In the genomic region with DNA sequence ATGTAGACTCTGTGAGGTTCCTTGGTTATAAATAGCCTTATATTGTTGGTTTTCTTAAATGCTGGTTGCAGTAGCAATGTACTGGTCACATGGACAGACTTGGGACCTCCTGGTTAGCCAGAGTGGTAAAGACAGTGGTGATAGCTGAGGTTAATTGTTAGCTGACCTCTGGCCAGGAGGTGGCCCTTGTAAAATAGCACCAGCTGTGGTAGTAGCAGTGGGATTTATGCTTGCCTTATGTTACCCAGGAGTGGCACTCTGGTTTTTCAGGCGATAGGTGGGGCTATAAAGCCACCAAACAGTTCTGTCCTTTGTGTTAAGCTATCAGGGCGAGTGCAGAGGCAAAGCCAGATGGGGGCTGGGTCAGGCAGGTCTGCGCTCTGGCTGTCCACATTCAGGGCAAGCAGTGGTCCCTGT, we compare ENCODE assay signal across 16 cellular contexts.
DNase-seq lines count a peak whose midpoint lies in the region; ATAC-seq and TF ChIP-seq lines count a peak whose summit lies in the region.
"Had no signal": no experiment of that assay in that cellular context is flagged by ENCODE, and none has a peak within 500 bp of the region (broad histone marks: within the 10 kb centered on the region; RNA-seq: fewer than 3 reads in every experiment).

No MANE protein-coding gene starts in this region.

- H3K4me1 ChIP-seq in HUES6 (ENCODE audit: control insufficient read depth, insufficient read depth, low read length) (peaks cover 11% of the 10 kb centered on the region; the same call in 1 of the 2 replicates), mesendoderm (ENCODE audit: control insufficient read depth, low read depth, low read length) (no peaks in the 10 kb centered on the region), tibial nerve (no peaks in the 10 kb centered on the region)
- H3K4me1 ChIP-seq: ascending aorta, testis had no signal

- H3K23ac ChIP-seq in mesendoderm (ENCODE audit: low read length), result no peak overlapping the region

- H2AK5ac ChIP-seq in mesendoderm (ENCODE audit: low read length), result no peak overlapping the region

- H3K18ac ChIP-seq in mesendoderm (ENCODE audit: low read length), result no peak overlapping the region

- WGBS in mesendoderm (ENCODE audit: extremely low coverage, insufficient coverage, low lambda C conversion rate), result no CpG with 5 or more reads among the region's 3 CpGs
- 30 to 52% methylated on average over 3 of the region's 3 CpGs for WGBS in tibial nerve, 2 donors

- H3K4ac ChIP-seq in mesendoderm (ENCODE audit: low read depth, low read length), result no peak overlapping the region

- H2BK15ac ChIP-seq in mesendoderm (replicated peaks; ENCODE audit: low read depth), result no peak overlapping the region

- H2BK5ac ChIP-seq in mesendoderm (ENCODE audit: low read length), result no peak overlapping the region

- H3K36me3 ChIP-seq in GM06990 (ENCODE audit: control insufficient read depth, insufficient read depth, low read length), result no peaks in the 10 kb centered on the region
- H3K36me3 ChIP-seq in HUES6 (ENCODE audit: control insufficient read depth, insufficient read depth, low read length), result no peaks in the 10 kb centered on the region
- no peaks in the 10 kb centered on the region for H3K36me3 ChIP-seq in WERI-Rb-1
- H3K36me3 ChIP-seq in mesendoderm (ENCODE audit: control insufficient read depth, insufficient read depth, low read length), result no peaks in the 10 kb centered on the region
- no peaks in the 10 kb centered on the region for H3K36me3 ChIP-seq in tibial nerve
- H3K36me3 ChIP-seq: ascending aorta had no signal

- H3K4me2 ChIP-seq in mesendoderm (ENCODE audit: low read length), result no peak overlapping the region

- TF ChIP-seq POLR2A in tibial nerve (IDR thresholded peaks at IDR 0.05), result no peak

- H2BK120ac ChIP-seq in mesendoderm (ENCODE audit: low read depth, low read length), result no peak overlapping the region

- H3K4me3 ChIP-seq in GM06990 (replicated peaks; ENCODE audit: low read depth, low read length) (no peak overlapping the region), HUES6 (ENCODE audit: low read depth, low read length) (0 out of 2 replicates have a peak overlapping the region, but pooled peaks have one; percentile 3), WERI-Rb-1 (ENCODE audit: low read depth, low read length) (no peak overlapping the region), mesendoderm (ENCODE audit: low read length) (no peak overlapping the region), tibial nerve (no peak overlapping the region)
- H3K4me3 ChIP-seq: ascending aorta, testis had no signal

- H3K56ac ChIP-seq in mesendoderm (ENCODE audit: low read length), result no peak overlapping the region

- no peak overlapping the region for H3K27ac ChIP-seq in HUES6 (ENCODE audit: low read depth, low read length)
- no peak overlapping the region for H3K27ac ChIP-seq in WERI-Rb-1
- no peak overlapping the region for H3K27ac ChIP-seq in mesendoderm (ENCODE audit: low read depth, low read length)
- no peak overlapping the region for H3K27ac ChIP-seq in tibial nerve
- H3K27ac ChIP-seq: ascending aorta, testis had no signal

- TF ChIP-seq CTCF in GM06990 (IDR thresholded peaks at IDR 0.05; ENCODE audit: insufficient read depth, low read length, poor library complexity, severe bottlenecking) (peak; percentile 33), WERI-Rb-1 (IDR thresholded peaks at IDR 0.05; ENCODE audit: low read depth, low read length) (peak; percentile 50), tibial nerve (IDR thresholded peaks at IDR 0.05) (no peak)

- TF ChIP-seq EP300 in tibial nerve (IDR thresholded peaks at IDR 0.05), result no peak

- no peak for ATAC-seq in HG03354 (IDR thresholded peaks at IDR 0.05; ENCODE audit: poor library complexity, severe bottlenecking, unreplicated experiment)
- ATAC-seq: natural killer cell had no signal

- H3K27me3 ChIP-seq in GM06990 (replicated peaks; ENCODE audit: control insufficient read depth, insufficient read depth, low read length) (no peaks in the 10 kb centered on the region), HUES6 (ENCODE audit: control insufficient read depth, insufficient read depth, low read length) (no peaks in the 10 kb centered on the region), WERI-Rb-1 (ENCODE audit: insufficient read depth, low read depth, severe bottlenecking) (peaks cover 1% of the 10 kb centered on the region), mesendoderm (ENCODE audit: insufficient read depth, low read length, poor library complexity) (no peaks in the 10 kb centered on the region), tibial nerve (no peaks in the 10 kb centered on the region)
- H3K27me3 ChIP-seq: ascending aorta, testis had no signal

- no peak overlapping the region for H4K5ac ChIP-seq in mesendoderm (ENCODE audit: low read length)

- no peak overlapping the region for H3K9ac ChIP-seq in HUES6 (ENCODE audit: low read length)
- H3K9ac ChIP-seq in mesendoderm (ENCODE audit: low read length), result no peak overlapping the region

- H3K79me2 ChIP-seq in mesendoderm (ENCODE audit: control insufficient read depth, insufficient read depth, low read length), result no peaks in the 10 kb centered on the region

- H4K8ac ChIP-seq in mesendoderm (ENCODE audit: low read depth, low read length), result no peak overlapping the region

- no peaks in the 10 kb centered on the region for H3K79me1 ChIP-seq in mesendoderm (ENCODE audit: low read length)

- DNase-seq in GM06990 (ENCODE audit: extremely low read depth, insufficient read length) (no peak), WERI-Rb-1 (peak; percentile 52), mesendoderm (peak; percentile 86), tibial nerve (ENCODE audit: low spot score in 2 of 2) (no peak), cerebellar nuclear complex (lab: John Stamatoyannopoulos, UW) (no peak)
- no peak for DNase-seq in activated naive CD4-positive, alpha-beta T cell treated with Interleukin-2 at 50 U/mL for 16 hours
- DNase-seq: CD4-positive, alpha-beta memory T cell; effector CD4-positive, alpha-beta T cell; natural killer cell; NCI-H1092 treated with DMSO at 0.1 percent for 48 hours; NCI-H748 treated with DMSO at 0.1 percent for 48 hours; small intestine; testis had no signal

- no peaks in the 10 kb centered on the region; the same call in 1 of the 2 replicates for H3K9me3 ChIP-seq in HUES6 (ENCODE audit: control insufficient read depth, insufficient read depth, low read depth, low read length)
- peaks cover 9% of the 10 kb centered on the region for H3K9me3 ChIP-seq in WERI-Rb-1 (ENCODE audit: severe bottlenecking)
- H3K9me3 ChIP-seq in tibial nerve, result peaks cover 0 to 63% (median 8%) of the 10 kb centered on the region in 4 donors
- H3K9me3 ChIP-seq: testis had no signal

Comparison
In these comparisons a context has a peak if more than half of its experiments do, and no peak if none do; other contexts are left out.
1. DNase-seq: peak in WERI-Rb-1 (single experiment) and mesendoderm (single experiment); none in GM06990 (single experiment), tibial nerve (0 of 2), activated naive CD4-positive, alpha-beta T cell treated with Interleukin-2 at 50 U/mL for 16 hours (single experiment) and cerebellar nuclear complex (0 of 2).
2. CTCF ChIP-seq: peak in GM06990 (single experiment) and WERI-Rb-1 (single experiment); none in tibial nerve (0 of 5).